11 cellular contexts compared by ENCODE assay signal in genomic region chr12:16603916-16604575, GRCh38. TPM values are rescaled to one million over a fixed set of nuclear protein-coding genes. Genes with fewer than 3 reads are reported as not detected.
DNase-seq lines count a peak whose midpoint lies in the region; ATAC-seq and TF ChIP-seq lines count a peak whose summit lies in the region.
"Had no signal": no experiment of that assay in that cellular context is flagged by ENCODE, and none has a peak within 500 bp of the region (broad histone marks: within the 10 kb centered on the region; RNA-seq: fewer than 3 reads in every experiment).

No MANE protein-coding gene starts in this region.

- no peaks in the 10 kb centered on the region for H4K20me1 ChIP-seq in smooth muscle cell (ENCODE audit: low read depth)

- no peaks in the 10 kb centered on the region for H3F3A ChIP-seq in smooth muscle cell (ENCODE audit: low read depth)

- CTCF ChIA-PET in activated CD4-positive, alpha-beta T cell treated with anti-CD3 and anti-CD28 coated beads, Interleukin-2, amount 10 ng/mL, durations not matched to agents 7 days and 5 days (lab: Charles Lee): interaction anchor here (0.6 kb wide), 1 partner anchor 432 kb away, joined by 5 read pairs; no protein-coding TSS in a partner anchor

- DNase-seq in NCI-H1048 (lab: John Stamatoyannopoulos, UW) (peak; percentile 30), NCI-H69 (lab: John Stamatoyannopoulos, UW) (peak; percentile 63), glutamatergic neuron (peak; percentile 15), smooth muscle cell (lab: John Stamatoyannopoulos, UW; ENCODE audit: unreplicated experiment) (no peak)
- no peak for DNase-seq in activated CD8-positive, alpha-beta memory T cell treated with anti-CD3 and anti-CD28 coated beads for 24 hours
- no peak for DNase-seq in activated CD4-positive, alpha-beta T cell treated with anti-CD3 and anti-CD28 coated beads, Interleukin-2, amount 10 ng/mL, durations not matched to agents 7 days and 5 days
- DNase-seq: activated CD4-positive, CD25-positive, alpha-beta regulatory T cell treated with anti-CD3 and anti-CD28 coated beads, Interleukin-2, amount 50 U/mL, for 72 hours; activated naive CD4-positive, alpha-beta T cell had no signal

- no peak overlapping the region for H3K4me2 ChIP-seq in smooth muscle cell

- POLR2A ChIA-PET in activated CD4-positive, alpha-beta T cell treated with anti-CD3 and anti-CD28 coated beads, Interleukin-2, amount 10 ng/mL, durations not matched to agents 7 days and 5 days (lab: Charles Lee): no interaction called here

- peak overlapping the region; percentile 62 for H3K4me3 ChIP-seq in smooth muscle cell

- H3K27ac ChIP-seq in smooth muscle cell (ENCODE audit: low read depth): no peak overlapping the region

- no peak overlapping the region for H3K9ac ChIP-seq in smooth muscle cell (ENCODE audit: low read depth)

- TF ChIP-seq CTCF in glutamatergic neuron (IDR thresholded peaks at IDR 0.05; ENCODE audit: partially characterized antibody, unreplicated experiment): no peak
- no peak for TF ChIP-seq CTCF in smooth muscle cell (IDR thresholded peaks at IDR 0.05; ENCODE audit: borderline replicate concordance, insufficient read depth, poor library complexity, severe bottlenecking)

- no peak for ATAC-seq in GM18873 (IDR thresholded peaks at IDR 0.05; ENCODE audit: low FRiP score, unreplicated experiment)
- no peak for ATAC-seq in HG02623 (IDR thresholded peaks at IDR 0.05; ENCODE audit: unreplicated experiment)
- ATAC-seq: Panc1 had no signal

- H3K27ac Mint-ChIP-seq in glutamatergic neuron (ENCODE audit: unreplicated experiment): no peak overlapping the region
- H3K27ac Mint-ChIP-seq in activated CD4-positive, alpha-beta T cell treated with anti-CD3 and anti-CD28 coated beads, Interleukin-2, amount 10 ng/mL, durations not matched to agents 7 days and 5 days: no peak overlapping the region

- 90% methylated on average over 3 of the region's 3 CpGs for WGBS in smooth muscle cell (ENCODE audit: low lambda C conversion rate)

- H3K4me1 ChIP-seq in smooth muscle cell (ENCODE audit: low read depth): peaks cover 15% of the 10 kb centered on the region

- H3K4me1 Mint-ChIP-seq in glutamatergic neuron (ENCODE audit: low read depth, unreplicated experiment): peaks cover 12% of the 10 kb centered on the region
- H3K4me1 Mint-ChIP-seq in activated CD4-positive, alpha-beta T cell treated with anti-CD3 and anti-CD28 coated beads, Interleukin-2, amount 10 ng/mL, durations not matched to agents 7 days and 5 days: peaks cover 2% of the 10 kb centered on the region

- no peaks in the 10 kb centered on the region for H3K36me3 Mint-ChIP-seq in glutamatergic neuron (ENCODE audit: unreplicated experiment)
- no peaks in the 10 kb centered on the region for H3K36me3 Mint-ChIP-seq in activated CD4-positive, alpha-beta T cell treated with anti-CD3 and anti-CD28 coated beads, Interleukin-2, amount 10 ng/mL, durations not matched to agents 7 days and 5 days (ENCODE audit: low read depth)

- H2AFZ ChIP-seq in smooth muscle cell (ENCODE audit: low read depth): no peak overlapping the region

- H3K27me3 ChIP-seq in smooth muscle cell (ENCODE audit: low read depth): peaks cover 80% of the 10 kb centered on the region

- H3K9me3 Mint-ChIP-seq in glutamatergic neuron (ENCODE audit: unreplicated experiment): peaks cover 3% of the 10 kb centered on the region
- H3K9me3 Mint-ChIP-seq in activated CD4-positive, alpha-beta T cell treated with anti-CD3 and anti-CD28 coated beads, Interleukin-2, amount 10 ng/mL, durations not matched to agents 7 days and 5 days: no peaks in the 10 kb centered on the region

- no peaks in the 10 kb centered on the region for H3K79me2 ChIP-seq in smooth muscle cell (ENCODE audit: low read depth)

- no peak overlapping the region for H3K4me3 Mint-ChIP-seq in glutamatergic neuron (ENCODE audit: unreplicated experiment)
- H3K4me3 Mint-ChIP-seq in activated CD4-positive, alpha-beta T cell treated with anti-CD3 and anti-CD28 coated beads, Interleukin-2, amount 10 ng/mL, durations not matched to agents 7 days and 5 days: no peak overlapping the region

- H3K9me3 ChIP-seq in smooth muscle cell (replicated peaks; ENCODE audit: low read depth): no peaks in the 10 kb centered on the region

- H3K27me3 Mint-ChIP-seq in glutamatergic neuron (ENCODE audit: unreplicated experiment): peaks cover 12% of the 10 kb centered on the region
- peaks cover 39% of the 10 kb centered on the region for H3K27me3 Mint-ChIP-seq in activated CD4-positive, alpha-beta T cell treated with anti-CD3 and anti-CD28 coated beads, Interleukin-2, amount 10 ng/mL, durations not matched to agents 7 days and 5 days

- no peaks in the 10 kb centered on the region for H3K36me3 ChIP-seq in smooth muscle cell (ENCODE audit: low read depth)

RNA-seq across cellular contexts. Expression of gene LMO3, which starts 1.9 kb away (rescaled TPM):
- total RNA-seq in glutamatergic neuron (ENCODE audit: unreplicated experiment): 0.78 TPM
- total RNA-seq in smooth muscle cell: 0.22 TPM in 2 replicates
- 1.3 TPM in 1 of 2 replicates, not detected in the other for polyA plus RNA-seq in smooth muscle cell
- total RNA-seq in activated CD4-positive, alpha-beta T cell treated with anti-CD3 and anti-CD28 coated beads, Interleukin-2, amount 10 ng/mL, durations not matched to agents 7 days and 5 days: not detected

Comparison
In these comparisons a context has a peak if more than half of its experiments do, and no peak if none do; other contexts are left out.
1. DNase-seq: peak in NCI-H1048 (single experiment), NCI-H69 (single experiment) and glutamatergic neuron (single experiment); none in smooth muscle cell (single experiment), activated CD8-positive, alpha-beta memory T cell treated with anti-CD3 and anti-CD28 coated beads for 24 hours (single experiment) and activated CD4-positive, alpha-beta T cell treated with anti-CD3 and anti-CD28 coated beads, Interleukin-2, amount 10 ng/mL, durations not matched to agents 7 days and 5 days (single experiment).